Comparison of ENCODE assay signal across 8 cellular contexts in genomic region chr11:117327567-117328413, GRCh38. TPM values are rescaled to one million over a fixed set of nuclear protein-coding genes. Genes with fewer than 3 reads are reported as not detected.
DNase-seq lines count a peak whose midpoint lies in the region; TF ChIP-seq lines count a peak whose summit lies in the region.

CEP164 (plus strand) TSS chr11:117327854; CDS start chr11:117338587, 10,733 bp downstream.

- CTCF ChIA-PET in activated naive CD4-positive, alpha-beta T cell treated with anti-CD3 and anti-CD28 coated beads for 36 hours (lab: Charles Lee): interaction anchor here (1.2 kb wide), 2 partner anchors 97 to 101 kb away, joined by 3 to 6 read pairs; no protein-coding TSS in a partner anchor

- H3K27me3 Mint-ChIP-seq in activated naive CD4-positive, alpha-beta T cell treated with anti-CD3 and anti-CD28 coated beads for 36 hours (ENCODE audit: low read depth): no peaks in the 10 kb centered on the region

- no peaks in the 10 kb centered on the region for H3K36me3 Mint-ChIP-seq in activated naive CD4-positive, alpha-beta T cell treated with anti-CD3 and anti-CD28 coated beads for 36 hours (ENCODE audit: low read depth)

- intact Hi-C loops in activated naive CD4-positive, alpha-beta T cell treated with anti-CD3 and anti-CD28 coated beads for 36 hours (cut with micrococcal nuclease): loop anchor here (1.0 to 10.0 kb wide), 7 partner anchors 11 to 1880 kb away; partner anchors contain the start of genes BACE1, CBL, PAFAH1B2 and SIDT2

- peak within 1 kb of the TSS; percentile 71 for H3K27ac Mint-ChIP-seq in activated naive CD4-positive, alpha-beta T cell treated with anti-CD3 and anti-CD28 coated beads for 36 hours

- peak; percentile 98 for DNase-seq in GM03348 (ENCODE audit: low spot score)
- DNase-seq in HFF-Myc (ENCODE audit: extremely low read depth, low read depth): peak; percentile 91
- peak; percentile 98 for DNase-seq in NAMALWA (ENCODE audit: low spot score)
- DNase-seq in SK-N-DZ (ENCODE audit: low spot score): peak; percentile 91
- DNase-seq in activated naive CD4-positive, alpha-beta T cell treated with anti-CD3 and anti-CD28 coated beads for 36 hours: peak; percentile 97
- DNase-seq in germinal center (ENCODE audit: low spot score): peak; percentile 98
- peak; percentile 89 for DNase-seq in non-pigmented ciliary epithelial cell (ENCODE audit: low read depth)
- peak; percentile 96 for DNase-seq in superior temporal gyrus (ENCODE audit: extremely low spot score)

- peak within 1 kb of the TSS; percentile 64 for H3K4me3 ChIP-seq in HFF-Myc (replicated peaks; ENCODE audit: low read depth, low read length)

- peak within 1 kb of the TSS; percentile 61 for H3K4me3 Mint-ChIP-seq in activated naive CD4-positive, alpha-beta T cell treated with anti-CD3 and anti-CD28 coated beads for 36 hours

- no peaks in the 10 kb centered on the region for H3K9me3 Mint-ChIP-seq in activated naive CD4-positive, alpha-beta T cell treated with anti-CD3 and anti-CD28 coated beads for 36 hours

- H3K4me1 Mint-ChIP-seq in activated naive CD4-positive, alpha-beta T cell treated with anti-CD3 and anti-CD28 coated beads for 36 hours (ENCODE audit: low read depth): peaks cover 3% of the 10 kb centered on the region

- TF ChIP-seq CTCF in HFF-Myc (IDR thresholded peaks at IDR 0.05; ENCODE audit: low read depth, low read length, missing control alignments): no peak

RNA-seq across cellular contexts. Expression of gene CEP164, which starts in this region (rescaled TPM):
- polyA plus RNA-seq in SK-N-DZ (2014; cell fraction: cytosol; rRNA removed): 11.0 and 11.8 TPM in 2 replicates
- 35.4 and 50.2 TPM in 2 replicates for polyA plus RNA-seq in SK-N-DZ (2014; cell fraction: nucleus; rRNA removed)
- total RNA-seq in activated naive CD4-positive, alpha-beta T cell treated with anti-CD3 and anti-CD28 coated beads for 36 hours: 10 to 100 TPM; 23.9 to 24.6 TPM

Comparison
In these comparisons a context has a peak if more than half of its experiments do, and no peak if none do; other contexts are left out.
1. Peak in every context shown above with its lines: DNase-seq and H3K4me3 ChIP-seq.